In genomic region chr18:78448106-78448505, GRCh38 we compare ENCODE assay signal across 19 cellular contexts.
DNase-seq lines count a peak whose midpoint lies in the region; ATAC-seq and TF ChIP-seq lines count a peak whose summit lies in the region.
"Had no signal": no experiment of that assay in that cellular context is flagged by ENCODE, and none has a peak within 500 bp of the region (broad histone marks: within the 10 kb centered on the region; RNA-seq: fewer than 3 reads in every experiment).

No MANE protein-coding gene starts in this region.

- H3K36me3 ChIP-seq in osteoblast (ENCODE audit: insufficient read depth, low read length) = no peaks in the 10 kb centered on the region
- H3K36me3 ChIP-seq: BLaER1, thyroid gland had no signal

- no peaks in the 10 kb centered on the region for H3K4me1 ChIP-seq in osteoblast (ENCODE audit: insufficient read depth, low read length)
- H3K4me1 ChIP-seq: BLaER1, thyroid gland had no signal

- H3K79me2 ChIP-seq in osteoblast (ENCODE audit: insufficient read depth, low read length) = no peaks in the 10 kb centered on the region

- H3K9me3 ChIP-seq in osteoblast (ENCODE audit: low read depth, low read length) = no peaks in the 10 kb centered on the region
- H3K9me3 ChIP-seq: BLaER1, thyroid gland had no signal

- H4K20me1 ChIP-seq in osteoblast (ENCODE audit: insufficient read depth, low read length) = no peaks in the 10 kb centered on the region
- H4K20me1 ChIP-seq: BLaER1 had no signal

- no peak overlapping the region for H3K4me2 ChIP-seq in osteoblast (ENCODE audit: insufficient read depth, low read length)
- H3K4me2 ChIP-seq: BLaER1 had no signal

- H2AFZ ChIP-seq in osteoblast (ENCODE audit: low read length) = no peak overlapping the region

- DNase-seq in NCI-H146 (lab: John Stamatoyannopoulos, UW) (peak; percentile 14), NCI-H146 treated with DMSO at 0.1 percent for 48 hours (lab: John Stamatoyannopoulos, UW; ENCODE audit: unreplicated experiment) (no peak), NCI-H1105 treated with DMSO at 0.1 percent for 48 hours (lab: John Stamatoyannopoulos, UW) (peak; percentile 32), osteoblast (ENCODE audit: insufficient read length, low spot score, missing footprints) (peak; percentile 51), SIG-M5 treated with dmso at 0.1 percent for 504 hours (lab: John Stamatoyannopoulos, UW; ENCODE audit: unreplicated experiment) (no peak)
- DNase-seq in activated CD4-positive, alpha-beta T cell treated with anti-CD3 and anti-CD28 coated beads for 4 hours = no peak
- DNase-seq: activated CD4-positive, CD25-positive, alpha-beta regulatory T cell; foreskin fibroblast; left colon; midbrain; MM.1S; NCI-H2029 treated with DMSO at 0.1 percent for 48 hours; SHP77; stimulated activated naive B cell treated with anti-CD40 and anti-IgM and Interleukin-4, amounts not matched to agents 10 μg/mL and 1 μg/mL and 100 μg/mL, for 72 hours; T-helper 2 cell; thyroid gland had no signal

- ATAC-seq in GM18511 (IDR thresholded peaks at IDR 0.05; ENCODE audit: unreplicated experiment) = no peak
- ATAC-seq: left colon; stimulated activated naive B cell treated with anti-CD40 and anti-IgM and Interleukin-4, amounts not matched to agents 10 μg/mL and 1 μg/mL and 100 μg/mL, for 72 hours had no signal

- no peak overlapping the region for H3K4me3 ChIP-seq in osteoblast (ENCODE audit: insufficient read depth, low read length)
- H3K4me3 ChIP-seq: BLaER1, thyroid gland had no signal

- H3K27ac ChIP-seq in VCaP (no peak overlapping the region), osteoblast (ENCODE audit: low read depth, low read length) (no peak overlapping the region)
- H3K27ac ChIP-seq: BLaER1, thyroid gland had no signal

- no peaks in the 10 kb centered on the region for H3K27me3 ChIP-seq in osteoblast (ENCODE audit: insufficient read depth, low read length)
- H3K27me3 ChIP-seq: BLaER1, thyroid gland had no signal

- TF ChIP-seq CTCF in VCaP (conservative IDR thresholded peaks at IDR 0.05) (peak; percentile 44; the same call in 1 of the 2 replicates), osteoblast (IDR thresholded peaks at IDR 0.05; ENCODE audit: extremely low read depth, low read depth, low read length) (no peak)

Comparison
In these comparisons a context has a peak if more than half of its experiments do, and no peak if none do; other contexts are left out.
1. DNase-seq: peak in NCI-H146 (single experiment), NCI-H1105 treated with DMSO at 0.1 percent for 48 hours (single experiment) and osteoblast (single experiment); none in NCI-H146 treated with DMSO at 0.1 percent for 48 hours (single experiment), SIG-M5 treated with dmso at 0.1 percent for 504 hours (single experiment) and activated CD4-positive, alpha-beta T cell treated with anti-CD3 and anti-CD28 coated beads for 4 hours (0 of 2).